In the genomic region with DNA sequence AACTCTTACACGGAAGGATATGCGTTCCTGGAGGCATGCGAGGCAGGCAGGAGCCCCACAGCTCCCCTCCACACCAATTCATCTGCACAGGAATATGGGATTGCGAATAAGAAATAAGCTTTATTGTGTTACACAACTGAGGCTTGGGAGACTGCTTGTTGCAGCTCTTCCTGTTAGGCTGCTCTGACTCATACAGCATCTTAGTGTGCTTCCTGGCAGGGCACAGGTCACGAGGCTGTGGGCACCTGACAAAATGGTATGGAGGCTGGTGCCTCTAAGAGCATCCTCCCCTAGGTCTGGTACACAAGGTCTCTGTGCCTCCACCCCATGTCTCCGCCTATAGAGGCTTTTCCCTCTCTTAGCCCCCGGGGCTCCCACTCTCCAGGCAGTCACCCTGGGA, we compare ENCODE assay signal across 2 cellular contexts.
TF ChIP-seq lines count a peak whose summit lies in the region.

No MANE protein-coding gene starts in this region.

TF ChIP-seq in H1, 55 proteins besides CTCF, POLR2A, EP300 and RAD21:
- TF ChIP-seq, protein P1, sequence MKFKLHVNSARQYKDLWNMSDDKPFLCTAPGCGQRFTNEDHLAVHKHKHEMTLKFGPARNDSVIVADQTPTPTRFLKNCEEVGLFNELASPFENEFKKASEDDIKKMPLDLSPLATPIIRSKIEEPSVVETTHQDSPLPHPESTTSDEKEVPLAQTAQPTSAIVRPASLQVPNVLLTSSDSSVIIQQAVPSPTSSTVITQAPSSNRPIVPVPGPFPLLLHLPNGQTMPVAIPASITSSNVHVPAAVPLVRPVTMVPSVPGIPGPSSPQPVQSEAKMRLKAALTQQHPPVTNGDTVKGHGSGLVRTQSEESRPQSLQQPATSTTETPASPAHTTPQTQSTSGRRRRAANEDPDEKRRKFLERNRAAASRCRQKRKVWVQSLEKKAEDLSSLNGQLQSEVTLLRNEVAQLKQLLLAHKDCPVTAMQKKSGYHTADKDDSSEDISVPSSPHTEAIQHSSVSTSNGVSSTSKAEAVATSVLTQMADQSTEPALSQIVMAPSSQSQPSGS (IDR thresholded peaks at IDR 0.05; ENCODE audit: low read length): no peak
- TF ChIP-seq CHD1 (IDR thresholded peaks at IDR 0.05; ENCODE audit: low read depth, low read length) (no peak), HDAC2 (IDR thresholded peaks at IDR 0.05; ENCODE audit: borderline replicate concordance in 1 of 2, low read depth in 2 of 2, low read length in 2 of 2) (no peak), FOSL1 (IDR thresholded peaks at IDR 0.05; ENCODE audit: insufficient read depth, low read depth, low read length) (no peak), TEAD4 (IDR thresholded peaks at IDR 0.05; ENCODE audit: low read depth, low read length) (no peak), RBBP5 (IDR thresholded peaks at IDR 0.05; ENCODE audit: borderline replicate concordance, low read depth, low read length) (no peak), BRCA1 (IDR thresholded peaks at IDR 0.05; ENCODE audit: low read depth, low read length) (no peak), TAF1 (IDR thresholded peaks at IDR 0.05; ENCODE audit: low read depth, low read length) (no peak), SAP30 (IDR thresholded peaks at IDR 0.05; ENCODE audit: insufficient read depth, insufficient replicate concordance, low read length) (no peak), SP1 (IDR thresholded peaks at IDR 0.05; ENCODE audit: low read depth, low read length) (no peak), EGR1 (IDR thresholded peaks at IDR 0.05; ENCODE audit: borderline replicate concordance, low read depth, low read length) (no peak), CBX8 (IDR thresholded peaks at IDR 0.05; ENCODE audit: borderline replicate concordance, low read depth, low read length) (no peak), BACH1 (IDR thresholded peaks at IDR 0.05; ENCODE audit: low read length) (no peak), HDAC6 (IDR thresholded peaks at IDR 0.05; ENCODE audit: low read depth, low read length) (no peak), JUN (IDR thresholded peaks at IDR 0.05; ENCODE audit: low read depth, low read length) (no peak), KDM5A (IDR thresholded peaks at IDR 0.05; ENCODE audit: low read length) (no peak)
- TF ChIP-seq, protein P2, sequence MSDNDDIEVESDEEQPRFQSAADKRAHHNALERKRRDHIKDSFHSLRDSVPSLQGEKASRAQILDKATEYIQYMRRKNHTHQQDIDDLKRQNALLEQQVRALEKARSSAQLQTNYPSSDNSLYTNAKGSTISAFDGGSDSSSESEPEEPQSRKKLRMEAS (IDR thresholded peaks at IDR 0.05): no peak

TF ChIP-seq in HEK293T, 16 proteins besides CTCF, POLR2A, EP300 and RAD21 (continued from another document):
- TF ChIP-seq ZNF384 (IDR thresholded peaks at IDR 0.05) (no peak), SUZ12 (IDR thresholded peaks at IDR 0.05) (no peak), FOXK2 (IDR thresholded peaks at IDR 0.05) (no peak), NFRKB (IDR thresholded peaks at IDR 0.05) (no peak), SP1 (IDR thresholded peaks at IDR 0.05) (no peak), HDGF (IDR thresholded peaks at IDR 0.05; ENCODE audit: borderline replicate concordance) (no peak), FOXA1 (IDR thresholded peaks at IDR 0.05) (no peak), TARDBP (IDR thresholded peaks at IDR 0.05) (no peak), CTBP1 (IDR thresholded peaks at IDR 0.05; ENCODE audit: borderline replicate concordance) (no peak), BHLHE40 (IDR thresholded peaks at IDR 0.05; ENCODE audit: borderline replicate concordance) (no peak), FOXM1 (IDR thresholded peaks at IDR 0.05; ENCODE audit: borderline replicate concordance) (no peak), L3MBTL2 (conservative IDR thresholded peaks at IDR 0.05) (no peak), LEF1 (IDR thresholded peaks at IDR 0.05; ENCODE audit: borderline replicate concordance) (no peak)
- TF ChIP-seq, protein P3, sequence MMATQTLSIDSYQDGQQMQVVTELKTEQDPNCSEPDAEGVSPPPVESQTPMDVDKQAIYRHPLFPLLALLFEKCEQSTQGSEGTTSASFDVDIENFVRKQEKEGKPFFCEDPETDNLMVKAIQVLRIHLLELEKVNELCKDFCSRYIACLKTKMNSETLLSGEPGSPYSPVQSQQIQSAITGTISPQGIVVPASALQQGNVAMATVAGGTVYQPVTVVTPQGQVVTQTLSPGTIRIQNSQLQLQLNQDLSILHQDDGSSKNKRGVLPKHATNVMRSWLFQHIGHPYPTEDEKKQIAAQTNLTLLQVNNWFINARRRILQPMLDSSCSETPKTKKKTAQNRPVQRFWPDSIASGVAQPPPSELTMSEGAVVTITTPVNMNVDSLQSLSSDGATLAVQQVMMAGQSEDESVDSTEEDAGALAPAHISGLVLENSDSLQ (IDR thresholded peaks at IDR 0.05): no peak
